30 cellular contexts compared by ENCODE assay signal in the genomic region with DNA sequence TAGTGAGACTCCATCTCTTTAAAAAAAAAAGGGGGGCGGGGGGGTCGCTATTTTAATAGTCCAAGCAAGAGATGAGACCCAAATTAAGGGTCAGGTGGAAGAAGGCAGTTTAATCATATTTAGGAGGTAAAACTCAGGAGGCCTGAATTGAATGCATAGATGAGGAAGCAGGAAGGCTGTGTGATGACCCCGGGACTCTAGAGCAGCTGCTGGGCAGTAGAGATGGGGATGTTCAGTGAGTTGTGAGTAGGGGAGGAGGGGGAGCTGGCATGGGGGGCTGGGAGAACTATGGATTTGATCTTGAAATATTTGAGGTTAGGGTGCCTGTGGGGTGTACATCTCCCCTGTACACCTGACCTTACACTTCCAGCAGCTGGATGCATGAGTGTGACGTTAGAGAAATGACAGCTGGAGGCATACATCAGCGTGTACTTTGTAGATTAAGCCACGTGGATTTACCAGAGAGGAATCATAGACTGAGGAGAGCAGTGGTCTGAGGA. TPM values are rescaled to one million over a fixed set of nuclear protein-coding genes. Genes with fewer than 3 reads are reported as not detected.
DNase-seq lines count a peak whose midpoint lies in the region; ATAC-seq and TF ChIP-seq lines count a peak whose summit lies in the region.
"Had no signal": no experiment of that assay in that cellular context is flagged by ENCODE, and none has a peak within 500 bp of the region (broad histone marks: within the 10 kb centered on the region; RNA-seq: fewer than 3 reads in every experiment).

No MANE protein-coding gene starts in this region.

- peaks cover 5% of the 10 kb centered on the region for H3K9me3 Mint-ChIP-seq in activated CD4-positive, alpha-beta T cell treated with anti-CD3 and anti-CD28 coated beads, Interleukin-2, amount 10 ng/mL, durations not matched to agents 24 days and 14 days
- H3K9me3 Mint-ChIP-seq in activated CD4-positive, alpha-beta T cell treated with anti-CD3 and anti-CD28 coated beads, Interleukin-2, amount 10 ng/mL, durations not matched to agents 7 days and 5 days = peaks cover 3% of the 10 kb centered on the region
- H3K9me3 Mint-ChIP-seq in CD4-positive, CD25-positive, alpha-beta regulatory T cell = peaks cover 0 to 4% (median 3%) of the 10 kb centered on the region in 7 donors
- H3K9me3 Mint-ChIP-seq in activated naive CD8-positive, alpha-beta T cell treated with anti-CD3 and anti-CD28 coated beads for 36 hours = peaks cover 3% of the 10 kb centered on the region

- H3K9me3 ChIP-seq in CD4-positive, CD25-positive, alpha-beta regulatory T cell (ENCODE audit: control insufficient read depth in 2 of 2, low read length in 2 of 2) = no peaks in the 10 kb centered on the region
- no peaks in the 10 kb centered on the region for H3K9me3 ChIP-seq in SJCRH30 (replicated peaks)
- H3K9me3 ChIP-seq: esophagus muscularis mucosa, heart left ventricle, left ventricle myocardium inferior, Peyer's patch, thyroid gland, uterus had no signal

- ATAC-seq in CD4-positive, CD25-positive, alpha-beta regulatory T cell (ENCODE audit: low read depth in 2 of 2) = no peak
- ATAC-seq: heart left ventricle, right cardiac atrium had no signal

- H3K4me1 Mint-ChIP-seq in activated CD4-positive, alpha-beta T cell treated with anti-CD3 and anti-CD28 coated beads, Interleukin-2, amount 10 ng/mL, durations not matched to agents 24 days and 14 days = peaks cover 53% of the 10 kb centered on the region
- peaks cover 47% of the 10 kb centered on the region for H3K4me1 Mint-ChIP-seq in activated CD4-positive, alpha-beta T cell treated with anti-CD3 and anti-CD28 coated beads, Interleukin-2, amount 10 ng/mL, durations not matched to agents 7 days and 5 days
- peaks cover 17 to 70% (median 40%) of the 10 kb centered on the region in 4 donors for H3K4me1 Mint-ChIP-seq in CD4-positive, CD25-positive, alpha-beta regulatory T cell
- H3K4me1 Mint-ChIP-seq in activated naive CD8-positive, alpha-beta T cell treated with anti-CD3 and anti-CD28 coated beads for 36 hours = peaks cover 44% of the 10 kb centered on the region

- no peak for TF ChIP-seq CTCF in GM13977 (IDR thresholded peaks at IDR 0.05; ENCODE audit: extremely low read depth, insufficient read depth, missing control alignments)

- DNase-seq in activated CD4-positive, alpha-beta T cell treated with anti-CD3 and anti-CD28 coated beads, Interleukin-2, amount 10 ng/mL, durations not matched to agents 24 days and 14 days = no peak
- DNase-seq in activated CD4-positive, alpha-beta T cell treated with anti-CD3 and anti-CD28 coated beads, Interleukin-2, amount 10 ng/mL, durations not matched to agents 7 days and 5 days = no peak
- DNase-seq in CD4-positive, CD25-positive, alpha-beta regulatory T cell = no peak
- DNase-seq in SJCRH30 (peak; percentile 57 to 76), DMS53 (lab: John Stamatoyannopoulos, UW) (no peak), NCI-H748 treated with DMSO at 0.1 percent for 48 hours (lab: John Stamatoyannopoulos, UW) (no peak), GM13977 (ENCODE audit: low spot score) (no peak)
- DNase-seq in activated naive CD8-positive, alpha-beta T cell treated with anti-CD3 and anti-CD28 coated beads for 36 hours = no peak
- DNase-seq: activated CD4-positive, CD25-positive, alpha-beta regulatory T cell; activated CD8-positive, alpha-beta memory T cell treated with anti-CD3 and anti-CD28 coated beads for 24 hours; activated T-cell treated with anti-CD3 and anti-CD28 coated beads, Interleukin-2, amount 50 U/mL, for 48 hours; central memory CD4-positive, alpha-beta T cell; foreskin fibroblast; heart left ventricle; HFFc6; left ventricle myocardium inferior; mesenchymal stem cell; NCI-H1436 treated with DMSO at 0.1 percent for 48 hours; NCI-H2081 treated with DMSO at 0.1 percent for 48 hours; NCI-H226; NCI-H526 treated with DMSO at 0.1 percent for 48 hours; Peyer's patch; posterior cingulate gyrus; right cardiac atrium; SHP77; stimulated activated CD4-positive, alpha-beta T cell treated with anti-CD3 and anti-CD28 coated beads, Interleukin-1b, Interleukin-23, amount 100 ng/mL, for 48 hours; thyroid gland; uterus had no signal

- no peaks in the 10 kb centered on the region for H3K27me3 ChIP-seq in CD4-positive, CD25-positive, alpha-beta regulatory T cell (ENCODE audit: control insufficient read depth, insufficient read depth, low read length)
- no peaks in the 10 kb centered on the region for H3K27me3 ChIP-seq in SJCRH30
- H3K27me3 ChIP-seq: esophagus muscularis mucosa, heart left ventricle, Peyer's patch, thyroid gland, uterus had no signal

- POLR2A ChIA-PET in activated CD4-positive, alpha-beta T cell treated with anti-CD3 and anti-CD28 coated beads, Interleukin-2, amount 10 ng/mL, durations not matched to agents 7 days and 5 days (lab: Charles Lee) = interaction anchor here (0.7 kb wide), 1 partner anchor 142 kb away, joined by 3 read pairs; no protein-coding TSS in a partner anchor

- H3K4me1 ChIP-seq in CD4-positive, CD25-positive, alpha-beta regulatory T cell (ENCODE audit: control insufficient read depth, insufficient read depth, low read length, poor library complexity, severe bottlenecking) = peaks cover 28% of the 10 kb centered on the region
- H3K4me1 ChIP-seq in SJCRH30 = peaks cover 18% of the 10 kb centered on the region
- H3K4me1 ChIP-seq: left ventricle myocardium inferior, Peyer's patch, thyroid gland, uterus had no signal

- CTCF ChIA-PET in activated CD4-positive, alpha-beta T cell treated with anti-CD3 and anti-CD28 coated beads, Interleukin-2, amount 10 ng/mL, durations not matched to agents 7 days and 5 days (lab: Charles Lee) = interaction anchor here (0.6 to 3.3 kb wide), 6 partner anchors 111 to 1330 kb away, joined by 3 to 14 read pairs (median 3); a partner anchor contains a TSS

- H3K4me3 ChIP-seq in CD4-positive, CD25-positive, alpha-beta regulatory T cell (ENCODE audit: low read depth, low read length) = no peak overlapping the region
- H3K4me3 ChIP-seq in SJCRH30 = no peak overlapping the region
- H3K4me3 ChIP-seq: esophagus muscularis mucosa, heart left ventricle, left ventricle myocardium inferior, Peyer's patch, thyroid gland, uterus had no signal

- in situ Hi-C loops in GM13977 (cut with MboI; ENCODE audit: low pct_unique_long_range_greater_than_20kb, low sequenced_read_pairs, unreplicated experiment) = no loop called here

- H3K27ac Mint-ChIP-seq in activated CD4-positive, alpha-beta T cell treated with anti-CD3 and anti-CD28 coated beads, Interleukin-2, amount 10 ng/mL, durations not matched to agents 24 days and 14 days = peak overlapping the region; percentile 26
- H3K27ac Mint-ChIP-seq in activated CD4-positive, alpha-beta T cell treated with anti-CD3 and anti-CD28 coated beads, Interleukin-2, amount 10 ng/mL, durations not matched to agents 7 days and 5 days = no peak overlapping the region
- H3K27ac Mint-ChIP-seq in CD4-positive, CD25-positive, alpha-beta regulatory T cell = peak overlapping the region; percentile 21 to 87 (median 57)
- H3K27ac Mint-ChIP-seq in activated naive CD8-positive, alpha-beta T cell treated with anti-CD3 and anti-CD28 coated beads for 36 hours = peak overlapping the region; percentile 11
- H3K27ac Mint-ChIP-seq: HFFc6, IgD-negative memory B cell had no signal

- intact Hi-C loops in activated CD4-positive, alpha-beta T cell treated with anti-CD3 and anti-CD28 coated beads, Interleukin-2, amount 10 ng/mL, durations not matched to agents 24 days and 14 days (cut with micrococcal nuclease) = no loop called here

- peaks cover 39% of the 10 kb centered on the region for H3K36me3 Mint-ChIP-seq in activated CD4-positive, alpha-beta T cell treated with anti-CD3 and anti-CD28 coated beads, Interleukin-2, amount 10 ng/mL, durations not matched to agents 24 days and 14 days (ENCODE audit: low read depth)
- peaks cover 49% of the 10 kb centered on the region for H3K36me3 Mint-ChIP-seq in activated CD4-positive, alpha-beta T cell treated with anti-CD3 and anti-CD28 coated beads, Interleukin-2, amount 10 ng/mL, durations not matched to agents 7 days and 5 days (ENCODE audit: low read depth)
- peaks cover 27% of the 10 kb centered on the region for H3K36me3 Mint-ChIP-seq in CD4-positive, CD25-positive, alpha-beta regulatory T cell
- H3K36me3 Mint-ChIP-seq in activated naive CD8-positive, alpha-beta T cell treated with anti-CD3 and anti-CD28 coated beads for 36 hours = peaks cover 33% of the 10 kb centered on the region

- H3K4me3 Mint-ChIP-seq in activated CD4-positive, alpha-beta T cell treated with anti-CD3 and anti-CD28 coated beads, Interleukin-2, amount 10 ng/mL, durations not matched to agents 24 days and 14 days = no peak overlapping the region
- H3K4me3 Mint-ChIP-seq in activated CD4-positive, alpha-beta T cell treated with anti-CD3 and anti-CD28 coated beads, Interleukin-2, amount 10 ng/mL, durations not matched to agents 7 days and 5 days = no peak overlapping the region
- peak overlapping the region in 1 of 4 donors; percentile 53 for H3K4me3 Mint-ChIP-seq in CD4-positive, CD25-positive, alpha-beta regulatory T cell
- H3K4me3 Mint-ChIP-seq in activated naive CD8-positive, alpha-beta T cell treated with anti-CD3 and anti-CD28 coated beads for 36 hours = no peak overlapping the region
- H3K4me3 Mint-ChIP-seq: HFFc6 had no signal

- no peaks in the 10 kb centered on the region for H3K27me3 Mint-ChIP-seq in activated CD4-positive, alpha-beta T cell treated with anti-CD3 and anti-CD28 coated beads, Interleukin-2, amount 10 ng/mL, durations not matched to agents 24 days and 14 days
- no peaks in the 10 kb centered on the region for H3K27me3 Mint-ChIP-seq in activated CD4-positive, alpha-beta T cell treated with anti-CD3 and anti-CD28 coated beads, Interleukin-2, amount 10 ng/mL, durations not matched to agents 7 days and 5 days
- H3K27me3 Mint-ChIP-seq in CD4-positive, CD25-positive, alpha-beta regulatory T cell = no peaks in the 10 kb centered on the region
- no peaks in the 10 kb centered on the region for H3K27me3 Mint-ChIP-seq in activated naive CD8-positive, alpha-beta T cell treated with anti-CD3 and anti-CD28 coated beads for 36 hours
- H3K27me3 Mint-ChIP-seq: IgD-negative memory B cell had no signal

- peaks cover 12% of the 10 kb centered on the region for H3K36me3 ChIP-seq in CD4-positive, CD25-positive, alpha-beta regulatory T cell (ENCODE audit: control insufficient read depth, insufficient read depth, low read length)
- no peaks in the 10 kb centered on the region for H3K36me3 ChIP-seq in SJCRH30
- H3K36me3 ChIP-seq: thyroid gland, uterus had no signal

- H3K27ac ChIP-seq in CD4-positive, CD25-positive, alpha-beta regulatory T cell (ENCODE audit: insufficient read depth, low read length, poor library complexity, severe bottlenecking) = no peak overlapping the region
- H3K27ac ChIP-seq in SJCRH30 = peak overlapping the region; percentile 25; the same call in 1 of the 2 replicates
- H3K27ac ChIP-seq: esophagus muscularis mucosa, heart left ventricle, left ventricle myocardium inferior, Peyer's patch, thyroid gland, uterus had no signal

RNA-seq across cellular contexts. Expression of a gene that starts 41.0 kb away (rescaled TPM):
- 56.0 and 57.4 TPM in 2 replicates for total RNA-seq in activated CD4-positive, alpha-beta T cell treated with anti-CD3 and anti-CD28 coated beads, Interleukin-2, amount 10 ng/mL, durations not matched to agents 24 days and 14 days
- total RNA-seq in activated CD4-positive, alpha-beta T cell treated with anti-CD3 and anti-CD28 coated beads, Interleukin-2, amount 10 ng/mL, durations not matched to agents 7 days and 5 days = 10 to 100 TPM; 39.7 to 41.1 TPM
- total RNA-seq in CD4-positive, CD25-positive, alpha-beta regulatory T cell = 46.8 TPM
- polyA plus RNA-seq in CD4-positive, CD25-positive, alpha-beta regulatory T cell = 10 to 100 TPM; 47.5 to 75.2 (median 51.4) TPM
- total RNA-seq in SJCRH30 (2014; rRNA removed; shearing (Covaris generic)) = 19.6 and 22.0 TPM in 2 replicates
- total RNA-seq in activated naive CD8-positive, alpha-beta T cell treated with anti-CD3 and anti-CD28 coated beads for 36 hours = 10 to 100 TPM; 42.0 to 42.2 TPM

RNA-seq across cellular contexts. Expression of a gene that starts 44.3 kb away (rescaled TPM):
- total RNA-seq in activated CD4-positive, alpha-beta T cell treated with anti-CD3 and anti-CD28 coated beads, Interleukin-2, amount 10 ng/mL, durations not matched to agents 24 days and 14 days = 415 and 419 TPM in 2 replicates
- total RNA-seq in activated CD4-positive, alpha-beta T cell treated with anti-CD3 and anti-CD28 coated beads, Interleukin-2, amount 10 ng/mL, durations not matched to agents 7 days and 5 days = 100 to 1,000 TPM; 225 to 272 TPM
- 584 TPM for total RNA-seq in CD4-positive, CD25-positive, alpha-beta regulatory T cell
- polyA plus RNA-seq in CD4-positive, CD25-positive, alpha-beta regulatory T cell = 100 to 1,000 TPM; 186 to 278 (median 203) TPM
- 328 and 367 TPM in 2 replicates for total RNA-seq in SJCRH30 (2014; rRNA removed; shearing (Covaris generic))
- total RNA-seq in activated naive CD8-positive, alpha-beta T cell treated with anti-CD3 and anti-CD28 coated beads for 36 hours = 100 to 1,000 TPM; 381 to 392 TPM

Comparison
In these comparisons a context has a peak if more than half of its experiments do, and no peak if none do; other contexts are left out.
1. DNase-seq: peak in SJCRH30 (2 of 2); none in activated CD4-positive, alpha-beta T cell treated with anti-CD3 and anti-CD28 coated beads, Interleukin-2, amount 10 ng/mL, durations not matched to agents 24 days and 14 days (single experiment), activated CD4-positive, alpha-beta T cell treated with anti-CD3 and anti-CD28 coated beads, Interleukin-2, amount 10 ng/mL, durations not matched to agents 7 days and 5 days (single experiment), CD4-positive, CD25-positive, alpha-beta regulatory T cell (0 of 3), activated naive CD8-positive, alpha-beta T cell treated with anti-CD3 and anti-CD28 coated beads for 36 hours (single experiment), DMS53 (single experiment), NCI-H748 treated with DMSO at 0.1 percent for 48 hours (single experiment) and GM13977 (single experiment).